In the genomic region with DNA sequence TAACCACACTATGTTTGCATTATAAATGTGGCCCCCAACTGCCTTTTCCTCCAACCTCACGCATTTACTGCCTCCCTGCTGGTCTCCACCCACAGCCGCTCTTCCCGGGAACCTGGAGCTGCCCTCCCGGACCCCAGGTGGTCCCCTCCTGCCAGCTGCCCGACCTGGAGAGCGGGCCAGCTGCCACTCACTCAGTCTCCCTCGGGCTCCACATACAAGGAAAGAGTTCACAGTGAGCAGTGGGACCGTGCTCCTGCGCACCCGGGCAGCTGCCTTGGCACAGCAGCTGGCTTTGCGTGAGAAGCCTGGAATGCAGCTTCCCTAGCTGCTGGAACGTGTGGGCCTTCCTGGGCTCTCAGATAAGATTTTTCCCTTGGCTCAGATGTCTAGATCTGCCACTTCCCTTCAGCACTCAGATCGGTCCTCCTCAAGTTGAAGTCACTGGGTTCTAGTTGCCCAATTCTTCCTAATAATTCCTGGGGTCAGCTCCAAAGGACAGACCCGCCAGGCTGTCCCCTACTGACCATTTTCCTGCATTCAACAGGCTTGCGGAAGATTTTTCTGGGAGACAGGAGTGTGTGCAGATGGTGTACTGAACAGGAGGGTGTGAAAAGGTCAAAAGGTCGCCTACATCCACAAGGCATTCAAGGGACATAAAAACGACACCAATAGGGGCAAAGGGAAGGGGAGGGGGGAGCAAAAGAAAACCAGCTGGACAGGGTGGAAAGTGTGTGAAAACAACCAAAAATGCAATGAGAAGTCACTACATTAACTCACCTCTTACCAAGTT, we compare ENCODE assay signal across 11 cellular contexts.
DNase-seq lines count a peak whose midpoint lies in the region; ATAC-seq and TF ChIP-seq lines count a peak whose summit lies in the region.
"Had no signal": no experiment of that assay in that cellular context is flagged by ENCODE, and none has a peak within 500 bp of the region (broad histone marks: within the 10 kb centered on the region; RNA-seq: fewer than 3 reads in every experiment).

No MANE protein-coding gene starts in this region.

- no peak for TF ChIP-seq POLR2A in thyroid gland (IDR thresholded peaks at IDR 0.05)

- 58 to 63% methylated on average over 13 to 17 of the region's 17 CpGs for WGBS in thyroid gland, 2 donors

- H3K9ac ChIP-seq in iPS-18a (ENCODE audit: low read length), result no peak overlapping the region

- no peaks in the 10 kb centered on the region for H3K9me3 ChIP-seq in iPS-18a (ENCODE audit: control insufficient read depth, low read depth, low read length)
- no peaks in the 10 kb centered on the region for H3K9me3 ChIP-seq in thyroid gland

- H3K27me3 ChIP-seq in iPS-18a (ENCODE audit: control insufficient read depth, insufficient read depth, low read length) (no peaks in the 10 kb centered on the region), thyroid gland (no peaks in the 10 kb centered on the region)

- H3K4me3 ChIP-seq in iPS-18a (ENCODE audit: low read length), result no peak overlapping the region
- H3K4me3 ChIP-seq in thyroid gland (replicated peaks in 1 of 3), result no peak overlapping the region

- intact Hi-C loops in thyroid gland (cut with DNase I), result no loop called here

- no peaks in the 10 kb centered on the region for H3K36me3 ChIP-seq in iPS-18a (ENCODE audit: control insufficient read depth, low read depth, low read length)
- no peaks in the 10 kb centered on the region for H3K36me3 ChIP-seq in thyroid gland

- peaks cover 44% of the 10 kb centered on the region for H3K4me1 ChIP-seq in iPS-18a (ENCODE audit: control insufficient read depth, low read depth, low read length)
- H3K4me1 ChIP-seq in thyroid gland, result peaks cover 23 to 25% of the 10 kb centered on the region in 2 donors

- no peak for TF ChIP-seq CTCF in thyroid gland (IDR thresholded peaks at IDR 0.05)

- peak; percentile 50 for DNase-seq in DMS79 treated with DMSO at 0.1 percent for 48 hours (lab: John Stamatoyannopoulos, UW)
- DNase-seq in DMS79 (lab: John Stamatoyannopoulos, UW), result no peak
- peak; percentile 67 to 78 for DNase-seq in SHP77 (lab: John Stamatoyannopoulos, UW)
- DNase-seq in thyroid gland, result peak; percentile 52 to 68
- no peak for DNase-seq in inferior parietal cortex (ENCODE audit: extremely low spot score)
- no peak for DNase-seq in activated CD4-positive, alpha-beta T cell treated with anti-CD3 and anti-CD28 coated beads for 1 hour
- DNase-seq: GDM1, NCI-H2029 had no signal

- H3K27ac ChIP-seq in iPS-18a (ENCODE audit: low read length) (peak overlapping the region; percentile 28), thyroid gland (peak overlapping the region in 2 of 3 donors; percentile 4 to 12)
- H3K27ac ChIP-seq: 22Rv1 had no signal

- ATAC-seq in HG03354 (IDR thresholded peaks at IDR 0.05; ENCODE audit: poor library complexity, severe bottlenecking, unreplicated experiment), result no peak

Comparison
In these comparisons a context has a peak if more than half of its experiments do, and no peak if none do; other contexts are left out.
1. DNase-seq: peak in DMS79 treated with DMSO at 0.1 percent for 48 hours (single experiment), SHP77 (2 of 2) and thyroid gland (2 of 2); none in DMS79 (single experiment), inferior parietal cortex (single experiment) and activated CD4-positive, alpha-beta T cell treated with anti-CD3 and anti-CD28 coated beads for 1 hour (single experiment).